ENCODE assay signal across 8 cellular contexts in genomic region chr19:7521551-7522071, GRCh38. TPM values are rescaled to one million over a fixed set of nuclear protein-coding genes. Genes with fewer than 3 reads are reported as not detected.
A peak's percentile ranks its signal among the peaks of the same experiment; 100 is the strongest.
DNase-seq lines count a peak whose midpoint lies in the region; ATAC-seq, FAIRE-seq and TF ChIP-seq lines count a peak whose summit lies in the region.

No MANE protein-coding gene starts in this region.

- H3K36me3 Mint-ChIP-seq in activated naive CD4-positive, alpha-beta T cell treated with anti-CD3 and anti-CD28 coated beads, Interleukin-2, amount 50 U/mL, for 24 hours = peaks cover 3% of the 10 kb centered on the region
- H3K36me3 Mint-ChIP-seq in astrocyte (ENCODE audit: low read depth, unreplicated experiment) = no peaks in the 10 kb centered on the region
- peaks cover 6% of the 10 kb centered on the region for H3K36me3 Mint-ChIP-seq in type B pancreatic cell

- H3K27ac Mint-ChIP-seq in activated naive CD4-positive, alpha-beta T cell treated with anti-CD3 and anti-CD28 coated beads, Interleukin-2, amount 50 U/mL, for 24 hours = peak overlapping the region; percentile 89
- H3K27ac Mint-ChIP-seq in astrocyte (ENCODE audit: unreplicated experiment) = peak overlapping the region; percentile 14
- H3K27ac Mint-ChIP-seq in type B pancreatic cell = peak overlapping the region; percentile 82

- H3K27me3 Mint-ChIP-seq in activated naive CD4-positive, alpha-beta T cell treated with anti-CD3 and anti-CD28 coated beads, Interleukin-2, amount 50 U/mL, for 24 hours = no peaks in the 10 kb centered on the region
- H3K27me3 Mint-ChIP-seq in astrocyte (ENCODE audit: low read depth, unreplicated experiment) (no peaks in the 10 kb centered on the region), type B pancreatic cell (no peaks in the 10 kb centered on the region)

- H3K4me3 Mint-ChIP-seq in activated naive CD4-positive, alpha-beta T cell treated with anti-CD3 and anti-CD28 coated beads, Interleukin-2, amount 50 U/mL, for 24 hours = peak overlapping the region; percentile 88
- peak overlapping the region; percentile 84 for H3K4me3 Mint-ChIP-seq in astrocyte (ENCODE audit: unreplicated experiment)
- H3K4me3 Mint-ChIP-seq in type B pancreatic cell = peak overlapping the region; percentile 89

- peak overlapping the region; percentile 21 for H3K27ac ChIP-seq in astrocyte (ENCODE audit: low read depth, low read length)
- peak overlapping the region; percentile 80 for H3K27ac ChIP-seq in lower lobe of right lung

- peak overlapping the region; percentile 99 for H3K4me2 ChIP-seq in astrocyte (ENCODE audit: low read length)

- peaks cover 4% of the 10 kb centered on the region for H3K36me3 ChIP-seq in astrocyte (ENCODE audit: insufficient read depth, low read length)
- peaks cover 26% of the 10 kb centered on the region for H3K36me3 ChIP-seq in lower lobe of right lung

- H3K4me1 ChIP-seq in astrocyte (ENCODE audit: insufficient read depth, low read length) = peaks cover 22% of the 10 kb centered on the region
- peaks cover 33% of the 10 kb centered on the region for H3K4me1 ChIP-seq in lower lobe of right lung

- DNase-seq in activated naive CD4-positive, alpha-beta T cell treated with Interleukin-2 at 50 U/mL for 16 hours = no peak
- DNase-seq in astrocyte (ENCODE audit: low read depth) = no peak
- DNase-seq in lower lobe of right lung = no peak
- no peak for DNase-seq in type B pancreatic cell (ENCODE audit: extremely low spot score, unreplicated experiment)
- no peak for DNase-seq in NCI-H748 (lab: John Stamatoyannopoulos, UW; ENCODE audit: unreplicated experiment)

- peak overlapping the region; percentile 86 for H2AFZ ChIP-seq in astrocyte (ENCODE audit: low read depth, low read length)

- H3K4me1 Mint-ChIP-seq in activated naive CD4-positive, alpha-beta T cell treated with anti-CD3 and anti-CD28 coated beads, Interleukin-2, amount 50 U/mL, for 24 hours = peaks cover 21% of the 10 kb centered on the region
- H3K4me1 Mint-ChIP-seq in astrocyte (ENCODE audit: low read depth, unreplicated experiment) = peaks cover 7% of the 10 kb centered on the region
- peaks cover 16% of the 10 kb centered on the region for H3K4me1 Mint-ChIP-seq in type B pancreatic cell (ENCODE audit: unreplicated experiment)

- H3K27me3 ChIP-seq in astrocyte (ENCODE audit: insufficient read depth, low read length) (no peaks in the 10 kb centered on the region), lower lobe of right lung (ENCODE audit: low read depth) (no peaks in the 10 kb centered on the region)

- H3K9me3 ChIP-seq in astrocyte (ENCODE audit: insufficient read depth, low read depth, low read length) (no peaks in the 10 kb centered on the region), lower lobe of right lung (no peaks in the 10 kb centered on the region)

- intact Hi-C loops in lower lobe of right lung (cut with DNase I) = no loop called here

- H4K20me1 ChIP-seq in astrocyte (ENCODE audit: insufficient read depth, low read length) = peaks cover 5% of the 10 kb centered on the region

- H3K9ac ChIP-seq in astrocyte (ENCODE audit: low read length) = peak overlapping the region; percentile 84

- peaks cover 32% of the 10 kb centered on the region for H3K79me2 ChIP-seq in astrocyte (ENCODE audit: insufficient read depth, low read length)

- ATAC-seq in lower lobe of right lung = no peak
- ATAC-seq in HG03045 (IDR thresholded peaks at IDR 0.05; ENCODE audit: unreplicated experiment) = no peak
- ATAC-seq in GM21367 (IDR thresholded peaks at IDR 0.05; ENCODE audit: unreplicated experiment) = no peak

- H3K4me3 ChIP-seq in astrocyte (ENCODE audit: insufficient read depth, low read depth, low read length) = peak overlapping the region; percentile 72
- H3K4me3 ChIP-seq in lower lobe of right lung = peak overlapping the region; percentile 97

- FAIRE-seq in astrocyte (lab: Jason Lieb, UNC) = no peak

- no peaks in the 10 kb centered on the region for H3K9me3 Mint-ChIP-seq in activated naive CD4-positive, alpha-beta T cell treated with anti-CD3 and anti-CD28 coated beads, Interleukin-2, amount 50 U/mL, for 24 hours
- H3K9me3 Mint-ChIP-seq in astrocyte (ENCODE audit: unreplicated experiment) (no peaks in the 10 kb centered on the region), type B pancreatic cell (no peaks in the 10 kb centered on the region)

- TF ChIP-seq CTCF in astrocyte (IDR thresholded peaks at IDR 0.05; ENCODE audit: insufficient read depth, low read depth, low read length) = no peak
- TF ChIP-seq CTCF in lower lobe of right lung (IDR thresholded peaks at IDR 0.05) = no peak
- TF ChIP-seq CTCF in type B pancreatic cell (conservative IDR thresholded peaks at IDR 0.05) = no peak

RNA-seq across cellular contexts. Expression of gene MCOLN1, which starts 0.8 kb away (rescaled TPM):
- 26.2 and 27.5 TPM in 2 replicates for total RNA-seq in astrocyte
- 79.0 TPM for total RNA-seq in lower lobe of right lung
- 24.0 and 24.3 TPM in 2 replicates for total RNA-seq in type B pancreatic cell (ENCODE audit: low replicate concordance)

RNA-seq across cellular contexts. Expression of gene ZNF358, which starts 5.7 kb away (rescaled TPM):
- 39.8 and 41.1 TPM in 2 replicates for total RNA-seq in astrocyte
- total RNA-seq in lower lobe of right lung = 54.9 TPM
- total RNA-seq in type B pancreatic cell (ENCODE audit: low replicate concordance) = 49.8 and 67.1 TPM in 2 replicates

RNA-seq across cellular contexts. Expression of gene PNPLA6, which starts 13.9 kb away (rescaled TPM):
- total RNA-seq in astrocyte (81.9 and 90.2 TPM in 2 replicates), lower lobe of right lung (289 TPM), type B pancreatic cell (ENCODE audit: low replicate concordance) (84.3 and 86.1 TPM in 2 replicates)

RNA-seq across cellular contexts. Expression of gene PEX11G, which starts 32.8 kb away (rescaled TPM):
- total RNA-seq in astrocyte = 1.7 and 2.2 TPM in 2 replicates
- total RNA-seq in lower lobe of right lung = 3.8 TPM
- 4.8 and 5.7 TPM in 2 replicates for total RNA-seq in type B pancreatic cell (ENCODE audit: low replicate concordance)

Comparison
In these comparisons a context has a peak if more than half of its experiments do, and no peak if none do; other contexts are left out.
1. H3K27ac Mint-ChIP-seq: peak in every context shown above with its lines; median percentile 89 in activated naive CD4-positive, alpha-beta T cell treated with anti-CD3 and anti-CD28 coated beads, Interleukin-2, amount 50 U/mL, for 24 hours; 82 in type B pancreatic cell; 14 in astrocyte.